In the genomic region with DNA sequence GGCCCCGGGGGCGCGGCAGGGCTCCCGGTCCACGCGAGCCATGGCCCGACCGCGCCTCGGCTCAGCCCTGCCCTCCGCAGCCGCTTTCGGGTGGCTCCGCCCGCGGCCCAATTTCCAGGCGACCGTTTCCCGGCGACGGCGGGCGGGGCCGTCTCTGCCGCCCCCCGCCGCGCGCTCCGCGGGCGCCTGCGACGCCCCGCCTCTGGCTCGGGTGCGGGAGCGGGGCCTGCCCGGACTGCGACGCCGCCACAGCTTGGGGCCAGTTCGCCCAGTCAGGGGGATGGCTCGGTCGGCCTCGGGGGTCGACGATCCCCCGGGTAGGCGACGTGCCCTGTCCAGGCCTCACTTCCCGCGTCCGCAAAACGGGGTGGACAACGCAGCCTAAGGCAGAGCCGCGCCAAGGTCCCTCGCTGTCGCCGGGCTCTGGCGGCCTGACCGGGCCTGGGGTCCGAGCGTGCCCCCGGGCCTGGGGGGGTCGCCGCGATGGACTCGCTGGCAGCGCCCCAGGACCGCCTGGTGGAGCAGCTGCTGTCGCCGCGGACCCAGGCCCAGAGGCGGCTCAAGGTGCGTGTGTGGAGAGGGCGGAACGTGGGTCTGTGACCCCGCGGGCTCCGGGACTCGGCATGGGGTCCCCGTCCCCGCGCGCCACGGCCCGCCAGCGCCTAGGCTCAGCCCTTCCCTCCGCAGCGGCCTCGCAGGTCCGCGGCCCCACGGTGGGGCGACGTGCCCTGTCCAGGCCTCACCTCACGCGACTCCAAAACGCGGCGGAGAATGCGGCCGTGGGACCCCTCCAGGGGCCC, we compare ENCODE assay signal across 8 cellular contexts. TPM values are rescaled to one million over a fixed set of nuclear protein-coding genes. Genes with fewer than 3 reads are reported as not detected.
DNase-seq lines count a peak whose midpoint lies in the region; TF ChIP-seq lines count a peak whose summit lies in the region.

No MANE protein-coding gene starts in this region.

- intact Hi-C loops in spleen (cut with DNase I; ENCODE audit: low total_unique reads), result no loop called here

- DNase-seq in NCI-H2227 (lab: John Stamatoyannopoulos, UW; ENCODE audit: unreplicated experiment), result peak; percentile 76
- DNase-seq in NCI-H2227 treated with DMSO at 0.1 percent for 48 hours (lab: John Stamatoyannopoulos, UW), result no peak
- no peak for DNase-seq in SK-N-MC (ENCODE audit: low read depth, low spot score)
- no peak for DNase-seq in right atrium auricular region (ENCODE audit: low spot score)
- DNase-seq in spleen, result no peak
- DNase-seq in UCSD-AML1 (lab: John Stamatoyannopoulos, UW; ENCODE audit: unreplicated experiment), result no peak
- no peak for DNase-seq in epidermal melanocyte (ENCODE audit: insufficient read length, low spot score)
- no peak for DNase-seq in NCI-H226

- H3K9me3 ChIP-seq in SK-N-MC (ENCODE audit: low read depth, low read length) (no peaks in the 10 kb centered on the region), right atrium auricular region (no peaks in the 10 kb centered on the region), spleen (no peaks in the 10 kb centered on the region)

- no peak for TF ChIP-seq POLR2A in spleen (IDR thresholded peaks at IDR 0.05)

- H3K4me3 ChIP-seq in SK-N-MC (peak overlapping the region; percentile 91), right atrium auricular region (peak overlapping the region; percentile 70 to 73), spleen (peak overlapping the region; percentile 43 to 83 (median 60))

- TF ChIP-seq CTCF in right atrium auricular region (IDR thresholded peaks at IDR 0.05) (no peak), spleen (IDR thresholded peaks at IDR 0.05 in 8 of 11, conservative IDR thresholded peaks at IDR 0.05 in 3 of 11) (peak in 4 of 11 experiments; percentile 34 to 72 (median 50))

- H3K27me3 ChIP-seq in right atrium auricular region (no peaks in the 10 kb centered on the region), spleen (replicated peaks in 1 of 7) (peaks cover 0 to 100% (median 65%) of the 10 kb centered on the region in 7 donors)

- H3K27ac ChIP-seq in SK-N-MC (peak overlapping the region; percentile 87), right atrium auricular region (peak overlapping the region; percentile 91 to 96), spleen (peak overlapping the region in 6 of 8 donors; percentile 28 to 64 (median 50))

- peaks cover 0 to 87% of the 10 kb centered on the region in 2 donors for H3K4me1 ChIP-seq in right atrium auricular region
- H3K4me1 ChIP-seq in spleen, result peaks cover 16 to 76% (median 52%) of the 10 kb centered on the region in 6 donors

- H3K9ac ChIP-seq in SK-N-MC (ENCODE audit: insufficient read length), result peak overlapping the region; percentile 87

- H3K36me3 ChIP-seq in SK-N-MC (ENCODE audit: insufficient read depth, low read length) (peaks cover 33% of the 10 kb centered on the region), right atrium auricular region (peaks cover 25% of the 10 kb centered on the region), spleen (peaks cover 0 to 41% (median 4%) of the 10 kb centered on the region in 6 donors)

- 1% methylated on average over 65 to 105 of the region's 105 CpGs; no CpG with 5 or more reads in 1 of the 5 donors for WGBS in spleen, 5 donors

RNA-seq across cellular contexts. Expression of gene SEPTIN5, which starts 4.2 kb away (rescaled TPM):
- total RNA-seq in right atrium auricular region, result 100 to 1,000 TPM; 162 to 287 TPM
- total RNA-seq in spleen, result 10 to 100 TPM in 6 of 7 donors, 1 to 10 TPM in 1; 9.2 to 19.2 (median 13.1) TPM
- polyA plus RNA-seq in spleen, result 1 to 10 TPM; 4.0 to 7.5 (median 4.3) TPM

RNA-seq across cellular contexts. Expression of gene GP1BB, which starts 4.9 kb away (rescaled TPM):
- 10 to 100 TPM; 25.8 to 34.7 TPM for total RNA-seq in right atrium auricular region
- 10 to 100 TPM in 6 of 7 donors, 1 to 10 TPM in 1; 6.9 to 25.4 (median 16.5) TPM for total RNA-seq in spleen
- polyA plus RNA-seq in spleen, result 1 to 10 TPM; 4.2 to 5.1 (median 4.8) TPM

RNA-seq across cellular contexts. Expression of gene TBX1, which starts 42.1 kb away (rescaled TPM):
- total RNA-seq in right atrium auricular region, result under 1 TPM in 1 of 2 donors, not detected in 1; 0.24 TPM
- total RNA-seq in spleen, result 10 to 100 TPM in 1 of 7 donors, 1 to 10 TPM in 3, under 1 TPM in 3; 0.23 to 10.5 (median 3.1) TPM
- polyA plus RNA-seq in spleen, result under 1 TPM; 0.17 to 0.71 (median 0.61) TPM

Comparison
In these comparisons a context has a peak if more than half of its experiments do, and no peak if none do; other contexts are left out.
1. RNA of gene SEPTIN5, which starts 4.2 kb away (total RNA-seq): 162 to 287 TPM in right atrium auricular region; 9.2 to 19.2 TPM in spleen; every median in the first group is over 4 times any median in the second.
2. Peak in every context shown above with its lines, with median percentiles within 50 percentile points of each other: H3K27ac ChIP-seq and H3K4me3 ChIP-seq.